11 cellular contexts compared by ENCODE assay signal in the genomic region with DNA sequence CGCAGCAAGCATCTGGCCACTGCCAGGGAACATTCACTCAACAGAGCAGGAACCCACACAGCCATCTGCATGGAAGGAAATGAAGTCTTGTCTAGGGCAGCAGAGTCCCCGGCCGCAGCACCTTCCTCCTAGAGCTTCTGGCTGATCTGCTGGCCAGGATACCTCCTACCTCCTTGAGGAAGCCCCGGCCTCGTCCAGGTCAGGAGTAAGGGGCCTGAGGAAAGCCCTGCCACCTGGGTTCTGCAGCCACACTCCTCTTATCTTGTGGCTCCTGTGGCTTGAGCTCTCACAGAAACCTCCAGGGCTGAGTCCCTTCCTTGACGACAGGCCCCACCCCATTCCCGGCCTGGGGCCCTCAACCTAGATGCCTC. TPM values are rescaled to one million over a fixed set of nuclear protein-coding genes. Genes with fewer than 3 reads are reported as not detected.
DNase-seq lines count a peak whose midpoint lies in the region; ATAC-seq and TF ChIP-seq lines count a peak whose summit lies in the region.
"Not testable (repeated sequence)": the region's sequence is repeated elsewhere in the genome, so short reads cannot be mapped to it uniquely, and the experiment has no call there.
"Had no signal": no experiment of that assay in that cellular context is flagged by ENCODE, and none has a peak within 500 bp of the region (broad histone marks: within the 10 kb centered on the region; RNA-seq: fewer than 3 reads in every experiment).

No MANE protein-coding gene starts in this region.

- H3K4me1 Mint-ChIP-seq in T-helper 1 cell treated with Interleukin-12 subunit alpha and Interleukin-12 subunit beta and Interleukin-4 antibody, amounts not matched to agents 30 μg/mL and 1 μg/mL, for 36 hours (ENCODE audit: low read depth): peaks cover 30% of the 10 kb centered on the region
- peaks cover 26% of the 10 kb centered on the region for H3K4me1 Mint-ChIP-seq in activated T-helper 1 cell treated with anti-CD3 and anti-CD28 coated beads, Interleukin-12 subunit alpha, Interleukin-12 subunit beta, Interleukin-2, Interleukin-4 antibody, amounts not matched to agents 30 ng/mL and 10 ng/mL and 1 ng/mL, durations not matched to agents 14 hours and 24 hours and 36 hours (ENCODE audit: low read depth)
- H3K4me1 Mint-ChIP-seq in naive thymus-derived CD8-positive, alpha-beta T cell: peaks cover 22 to 62% (median 48%) of the 10 kb centered on the region in 4 donors
- peaks cover 60% of the 10 kb centered on the region for H3K4me1 Mint-ChIP-seq in stimulated activated memory B cell treated with anti-CD40 and anti-IgM and Interleukin-4, amounts not matched to agents 10 μg/mL and 1 μg/mL and 100 μg/mL, for 72 hours

- H3K27me3 ChIP-seq in HCT116 (ENCODE audit: insufficient read depth, low read length); colonic mucosa; right cardiac atrium (ENCODE audit: control insufficient read depth, insufficient read depth): not testable (repeated sequence)

- 54% methylated on average over 6 of the region's 7 CpGs for WGBS in right cardiac atrium

- H3K27me3 Mint-ChIP-seq in T-helper 1 cell treated with Interleukin-12 subunit alpha and Interleukin-12 subunit beta and Interleukin-4 antibody, amounts not matched to agents 30 μg/mL and 1 μg/mL, for 36 hours (ENCODE audit: low read depth); activated T-helper 1 cell treated with anti-CD3 and anti-CD28 coated beads, Interleukin-12 subunit alpha, Interleukin-12 subunit beta, Interleukin-2, Interleukin-4 antibody, amounts not matched to agents 30 ng/mL and 10 ng/mL and 1 ng/mL, durations not matched to agents 14 hours and 24 hours and 36 hours (ENCODE audit: insufficient read depth); naive thymus-derived CD8-positive, alpha-beta T cell; stimulated activated memory B cell treated with anti-CD40 and anti-IgM and Interleukin-4, amounts not matched to agents 10 μg/mL and 1 μg/mL and 100 μg/mL, for 72 hours: not testable (repeated sequence)

- CTCF ChIA-PET in HCT116 (lab: Charles Lee): interaction anchor here (1.0 kb wide), 1 partner anchor 47 kb away, joined by 3 read pairs; no protein-coding TSS in a partner anchor

- not testable (repeated sequence) for DNase-seq in HCT116 (ENCODE audit: low read depth, low spot score); activated T-helper 1 cell treated with anti-CD3 and anti-CD28 coated beads, Interleukin-12 subunit alpha, Interleukin-12 subunit beta, Interleukin-2, Interleukin-4 antibody, amounts not matched to agents 30 ng/mL and 10 ng/mL and 1 ng/mL, durations not matched to agents 14 hours and 24 hours and 36 hours (ENCODE audit: low spot score); colonic mucosa; right cardiac atrium
- peak in 2 of 10 donors; percentile 18 to 30 for DNase-seq in naive thymus-derived CD8-positive, alpha-beta T cell

- not testable (repeated sequence) for TF ChIP-seq RAD21 in HCT116 (IDR thresholded peaks at IDR 0.05; ENCODE audit: low read depth)

- H3K4me3 ChIP-seq in HCT116 (replicated peaks in 1 of 2; ENCODE audit: low read depth in 1 of 2, low read length in 2 of 2); colonic mucosa; right cardiac atrium (ENCODE audit: low read length): not testable (repeated sequence)

- not testable (repeated sequence) for H3K36me3 ChIP-seq in HCT116 (ENCODE audit: control insufficient read depth in 1 of 2, insufficient read depth in 2 of 2, low read length in 2 of 2); colonic mucosa

- not testable (repeated sequence) for TF ChIP-seq POLR2A in HCT116 (IDR thresholded peaks at IDR 0.05; ENCODE audit: borderline replicate concordance, extremely low read depth, insufficient read depth, insufficient read length)

- H3K9me2 ChIP-seq in HCT116 (ENCODE audit: insufficient read depth): not testable (repeated sequence)

- H4K20me1 ChIP-seq in HCT116 (ENCODE audit: insufficient read depth): not testable (repeated sequence)

- not testable (repeated sequence) for H3K36me3 Mint-ChIP-seq in T-helper 1 cell treated with Interleukin-12 subunit alpha and Interleukin-12 subunit beta and Interleukin-4 antibody, amounts not matched to agents 30 μg/mL and 1 μg/mL, for 36 hours (ENCODE audit: low read depth); activated T-helper 1 cell treated with anti-CD3 and anti-CD28 coated beads, Interleukin-12 subunit alpha, Interleukin-12 subunit beta, Interleukin-2, Interleukin-4 antibody, amounts not matched to agents 30 ng/mL and 10 ng/mL and 1 ng/mL, durations not matched to agents 14 hours and 24 hours and 36 hours (ENCODE audit: low read depth); stimulated activated memory B cell treated with anti-CD40 and anti-IgM and Interleukin-4, amounts not matched to agents 10 μg/mL and 1 μg/mL and 100 μg/mL, for 72 hours
- H3K36me3 Mint-ChIP-seq in naive thymus-derived CD8-positive, alpha-beta T cell: peaks cover 0 to 10% (median 5%) of the 10 kb centered on the region in 3 donors

- peak overlapping the region; percentile 76; the same call in 1 of the 2 replicates for H3K4me2 ChIP-seq in HCT116 (ENCODE audit: low read length)

- ATAC-seq in HCT116, right cardiac atrium: not testable (repeated sequence)
- ATAC-seq in naive thymus-derived CD8-positive, alpha-beta T cell: peak; percentile 29 to 31
- peak; percentile 20 for ATAC-seq in stimulated activated memory B cell treated with anti-CD40 and anti-IgM and Interleukin-4, amounts not matched to agents 10 μg/mL and 1 μg/mL and 100 μg/mL, for 72 hours

- H3K9me3 Mint-ChIP-seq in T-helper 1 cell treated with Interleukin-12 subunit alpha and Interleukin-12 subunit beta and Interleukin-4 antibody, amounts not matched to agents 30 μg/mL and 1 μg/mL, for 36 hours; activated T-helper 1 cell treated with anti-CD3 and anti-CD28 coated beads, Interleukin-12 subunit alpha, Interleukin-12 subunit beta, Interleukin-2, Interleukin-4 antibody, amounts not matched to agents 30 ng/mL and 10 ng/mL and 1 ng/mL, durations not matched to agents 14 hours and 24 hours and 36 hours; naive thymus-derived CD8-positive, alpha-beta T cell; stimulated activated memory B cell treated with anti-CD40 and anti-IgM and Interleukin-4, amounts not matched to agents 10 μg/mL and 1 μg/mL and 100 μg/mL, for 72 hours: not testable (repeated sequence)

- peak overlapping the region; percentile 48; the same call in 1 of the 2 replicates for H3K27ac ChIP-seq in HCT116 (ENCODE audit: low read depth, low read length)
- peak overlapping the region; percentile 30 for H3K27ac ChIP-seq in colonic mucosa
- H3K27ac ChIP-seq in right cardiac atrium (ENCODE audit: low read length): peak overlapping the region; percentile 16

- intact Hi-C loops in HCT116 (cut with micrococcal nuclease); activated T-helper 1 cell treated with anti-CD3 and anti-CD28 coated beads, Interleukin-12 subunit alpha, Interleukin-12 subunit beta, Interleukin-2, Interleukin-4 antibody, amounts not matched to agents 30 ng/mL and 10 ng/mL and 1 ng/mL, durations not matched to agents 14 hours and 24 hours and 36 hours (cut with micrococcal nuclease): not testable (repeated sequence)
- intact Hi-C loops in colonic mucosa (cut with DNase I): loop anchor here (5.0 to 10.0 kb wide), 2 partner anchors 48 to 241 kb away; partner anchors contain the start of gene ESRP2
- intact Hi-C loops in right cardiac atrium (cut with DNase I): loop anchor here in 2 of 4 donors (10.0 kb wide), 2 partner anchors 231 to 241 kb away; partner anchors contain the start of gene ESRP2 (in 1 of the 2)

- not testable (repeated sequence) for TF ChIP-seq CTCF in HCT116 (IDR thresholded peaks at IDR 0.05 in 2 of 3, conservative IDR thresholded peaks at IDR 0.05 in 1 of 3; ENCODE audit: borderline replicate concordance in 1 of 3, insufficient read depth in 1 of 3, low read depth in 2 of 3, low read length in 2 of 3); colonic mucosa (IDR thresholded peaks at IDR 0.05)

- H3K9me3 ChIP-seq in HCT116 (ENCODE audit: control insufficient read depth in 1 of 2, insufficient read depth in 1 of 2, low read depth in 1 of 2, low read length in 2 of 2); colonic mucosa; right cardiac atrium (ENCODE audit: control insufficient read depth, low read length): not testable (repeated sequence)

- RAD21 ChIA-PET in HCT116 (lab: Charles Lee; ENCODE audit: low non-redundant PET in 1 of 2, low total read pairs in 2 of 2, uncharacterized antibody in 2 of 2, unreplicated experiment in 2 of 2): not testable (repeated sequence)

- not testable (repeated sequence) for H3K79me2 ChIP-seq in HCT116 (ENCODE audit: insufficient read depth, low read length)

- peaks cover 5 to 20% of the 10 kb centered on the region in 2 experiments; a peak in 3 of 4 replicates for H3K4me1 ChIP-seq in HCT116 (ENCODE audit: control insufficient read depth in 1 of 2, insufficient read depth in 2 of 2, low read length in 2 of 2)
- H3K4me1 ChIP-seq in colonic mucosa; right cardiac atrium (ENCODE audit: control insufficient read depth, insufficient read depth, low read length): not testable (repeated sequence)

- peak overlapping the region; percentile 98 for H3K27ac Mint-ChIP-seq in T-helper 1 cell treated with Interleukin-12 subunit alpha and Interleukin-12 subunit beta and Interleukin-4 antibody, amounts not matched to agents 30 μg/mL and 1 μg/mL, for 36 hours
- H3K27ac Mint-ChIP-seq in activated T-helper 1 cell treated with anti-CD3 and anti-CD28 coated beads, Interleukin-12 subunit alpha, Interleukin-12 subunit beta, Interleukin-2, Interleukin-4 antibody, amounts not matched to agents 30 ng/mL and 10 ng/mL and 1 ng/mL, durations not matched to agents 14 hours and 24 hours and 36 hours: peak overlapping the region; percentile 95
- peak overlapping the region; percentile 92 to 99 (median 97) for H3K27ac Mint-ChIP-seq in naive thymus-derived CD8-positive, alpha-beta T cell
- H3K27ac Mint-ChIP-seq in stimulated activated memory B cell treated with anti-CD40 and anti-IgM and Interleukin-4, amounts not matched to agents 10 μg/mL and 1 μg/mL and 100 μg/mL, for 72 hours: peak overlapping the region; percentile 93

- POLR2A ChIA-PET in HCT116 (lab: Charles Lee): not testable (repeated sequence)
- POLR2A ChIA-PET in naive thymus-derived CD8-positive, alpha-beta T cell (lab: Charles Lee): interaction anchor here (0.6 to 17.7 kb wide), 9 partner anchors 10 to 91 kb away, joined by 3 to 447 read pairs (median 4); partner anchors contain the start of genes DDX28, DPEP2NB, DUS2 and NFATC3

- H3K4me3 Mint-ChIP-seq in T-helper 1 cell treated with Interleukin-12 subunit alpha and Interleukin-12 subunit beta and Interleukin-4 antibody, amounts not matched to agents 30 μg/mL and 1 μg/mL, for 36 hours: peak overlapping the region; percentile 83
- peak overlapping the region; percentile 76 for H3K4me3 Mint-ChIP-seq in activated T-helper 1 cell treated with anti-CD3 and anti-CD28 coated beads, Interleukin-12 subunit alpha, Interleukin-12 subunit beta, Interleukin-2, Interleukin-4 antibody, amounts not matched to agents 30 ng/mL and 10 ng/mL and 1 ng/mL, durations not matched to agents 14 hours and 24 hours and 36 hours
- peak overlapping the region; percentile 82 to 94 (median 90) for H3K4me3 Mint-ChIP-seq in naive thymus-derived CD8-positive, alpha-beta T cell
- H3K4me3 Mint-ChIP-seq in stimulated activated memory B cell treated with anti-CD40 and anti-IgM and Interleukin-4, amounts not matched to agents 10 μg/mL and 1 μg/mL and 100 μg/mL, for 72 hours: peak overlapping the region; percentile 57

- H3K9ac ChIP-seq in HCT116 (ENCODE audit: low read length) (peak overlapping the region; percentile 65), colonic mucosa (ENCODE audit: low read depth in 2 of 2, low read length in 2 of 2) (peak overlapping the region in 1 of 2 donors; percentile 51)

- not testable (repeated sequence) for H2AFZ ChIP-seq in HCT116 (ENCODE audit: low read depth, low read length, poor library complexity, severe bottlenecking)

- not testable (repeated sequence) for BruUV-seq in HCT116 (replicated peaks; lab: Mats Ljungman, UMichigan)

RNA-seq across cellular contexts. Expression of gene DPEP2, which starts 5.3 kb away (rescaled TPM):
- not detected for total RNA-seq in HCT116 (2021; ENCODE audit: unreplicated experiment)
- polyA plus RNA-seq in HCT116 (2012): 0.17 TPM in 1 of 2 replicates, not detected in the other
- 2.4 and 2.6 TPM in 2 replicates for total RNA-seq in activated T-helper 1 cell treated with anti-CD3 and anti-CD28 coated beads, Interleukin-12 subunit alpha, Interleukin-12 subunit beta, Interleukin-2, Interleukin-4 antibody, amounts not matched to agents 30 ng/mL and 10 ng/mL and 1 ng/mL, durations not matched to agents 14 hours and 24 hours and 36 hours
- total RNA-seq in colonic mucosa: under 1 TPM; 0.88 to 0.96 TPM
- total RNA-seq in right cardiac atrium: 1 to 10 TPM; 1.2 to 2.7 (median 1.8) TPM
- 1.5 TPM for polyA plus RNA-seq in right cardiac atrium
- total RNA-seq in naive thymus-derived CD8-positive, alpha-beta T cell: 100 to 1,000 TPM; 151 to 157 TPM
- 10 to 100 TPM; 29.0 to 47.9 (median 40.4) TPM for polyA plus RNA-seq in naive thymus-derived CD8-positive, alpha-beta T cell
- total RNA-seq: SK-MEL-5 had no signal

RNA-seq across cellular contexts. Expression of gene DPEP3, which starts 13.7 kb away (rescaled TPM):
- total RNA-seq in HCT116 (2021; ENCODE audit: unreplicated experiment) (not detected), colonic mucosa (not detected), right cardiac atrium (not detected)
- not detected in 2 replicates for polyA plus RNA-seq in HCT116 (2012)
- not detected in 2 replicates for total RNA-seq in activated T-helper 1 cell treated with anti-CD3 and anti-CD28 coated beads, Interleukin-12 subunit alpha, Interleukin-12 subunit beta, Interleukin-2, Interleukin-4 antibody, amounts not matched to agents 30 ng/mL and 10 ng/mL and 1 ng/mL, durations not matched to agents 14 hours and 24 hours and 36 hours
- polyA plus RNA-seq in right cardiac atrium: not detected
- 1 to 10 TPM; 2.9 to 3.1 TPM for total RNA-seq in naive thymus-derived CD8-positive, alpha-beta T cell
- 1 to 10 TPM in 2 of 3 donors, under 1 TPM in 1; 0.50 to 1.5 (median 1.1) TPM for polyA plus RNA-seq in naive thymus-derived CD8-positive, alpha-beta T cell
- total RNA-seq: SK-MEL-5 had no signal
- polyA plus RNA-seq: BJ had no signal

RNA-seq across cellular contexts. Expression of gene DPEP2NB, which starts 21.7 kb away (rescaled TPM):
- not detected for total RNA-seq in HCT116 (2021; ENCODE audit: unreplicated experiment)
- polyA plus RNA-seq in HCT116 (2012): not detected in 2 replicates
- total RNA-seq in activated T-helper 1 cell treated with anti-CD3 and anti-CD28 coated beads, Interleukin-12 subunit alpha, Interleukin-12 subunit beta, Interleukin-2, Interleukin-4 antibody, amounts not matched to agents 30 ng/mL and 10 ng/mL and 1 ng/mL, durations not matched to agents 14 hours and 24 hours and 36 hours: not detected in 2 replicates
- total RNA-seq in colonic mucosa: not detected
- not detected for total RNA-seq in right cardiac atrium
- polyA plus RNA-seq in right cardiac atrium: not detected
- total RNA-seq in naive thymus-derived CD8-positive, alpha-beta T cell: not detected
- not detected for polyA plus RNA-seq in naive thymus-derived CD8-positive, alpha-beta T cell
- total RNA-seq: lung, omental fat pad, SK-MEL-5 had no signal
- polyA plus RNA-seq: BJ, lung had no signal

RNA-seq across cellular contexts. Expression of gene SLC12A4, which starts 25.6 kb away (rescaled TPM):
- total RNA-seq in HCT116 (2021; ENCODE audit: unreplicated experiment): 46.0 TPM
- polyA plus RNA-seq in HCT116 (2012): 33.3 and 54.0 TPM in 2 replicates
- 40.0 and 43.1 TPM in 2 replicates for total RNA-seq in activated T-helper 1 cell treated with anti-CD3 and anti-CD28 coated beads, Interleukin-12 subunit alpha, Interleukin-12 subunit beta, Interleukin-2, Interleukin-4 antibody, amounts not matched to agents 30 ng/mL and 10 ng/mL and 1 ng/mL, durations not matched to agents 14 hours and 24 hours and 36 hours
- 10 to 100 TPM in 1 of 2 donors, 1 to 10 TPM in 1; 8.7 to 17.0 TPM for total RNA-seq in colonic mucosa
- 100 to 1,000 TPM in 1 of 4 donors, 10 to 100 TPM in 3; 64.6 to 114 (median 66.8) TPM for total RNA-seq in right cardiac atrium
- 49.3 TPM for polyA plus RNA-seq in right cardiac atrium
- total RNA-seq in naive thymus-derived CD8-positive, alpha-beta T cell: 10 to 100 TPM; 35.8 to 36.4 TPM
- 1 to 10 TPM; 3.0 to 5.6 (median 5.2) TPM for polyA plus RNA-seq in naive thymus-derived CD8-positive, alpha-beta T cell

RNA-seq across cellular contexts. Expression of gene DDX28, which starts 29.0 kb away (rescaled TPM):
- total RNA-seq in HCT116 (2021; ENCODE audit: unreplicated experiment) (13.8 TPM), colonic mucosa (10 to 100 TPM in 1 of 2 donors, 1 to 10 TPM in 1; 6.8 to 10.7 TPM), right cardiac atrium (1 to 10 TPM; 6.7 to 7.8 (median 7.4) TPM)
- polyA plus RNA-seq in HCT116 (2012): 8.2 and 9.4 TPM in 2 replicates
- total RNA-seq in activated T-helper 1 cell treated with anti-CD3 and anti-CD28 coated beads, Interleukin-12 subunit alpha, Interleukin-12 subunit beta, Interleukin-2, Interleukin-4 antibody, amounts not matched to agents 30 ng/mL and 10 ng/mL and 1 ng/mL, durations not matched to agents 14 hours and 24 hours and 36 hours: 28.2 and 28.4 TPM in 2 replicates
- 8.4 TPM for polyA plus RNA-seq in right cardiac atrium
- total RNA-seq in naive thymus-derived CD8-positive, alpha-beta T cell: 10 to 100 TPM; 25.0 to 26.2 TPM
- polyA plus RNA-seq in naive thymus-derived CD8-positive, alpha-beta T cell: 10 to 100 TPM; 49.7 to 60.6 (median 53.9) TPM

Comparison
In these comparisons a context has a peak if more than half of its experiments do, and no peak if none do; other contexts are left out.
1. RNA of gene DPEP2, which starts 5.3 kb away (total RNA-seq): 151 to 157 TPM in naive thymus-derived CD8-positive, alpha-beta T cell; 2.4 to 2.6 TPM in activated T-helper 1 cell treated with anti-CD3 and anti-CD28 coated beads, Interleukin-12 subunit alpha, Interleukin-12 subunit beta, Interleukin-2, Interleukin-4 antibody, amounts not matched to agents 30 ng/mL and 10 ng/mL and 1 ng/mL, durations not matched to agents 14 hours and 24 hours and 36 hours, 1.2 to 2.7 TPM in right cardiac atrium, 0.88 to 0.96 TPM in colonic mucosa and not detected in HCT116 (single experiment); every median in the first group is over 10 times any median in the second.
2. Peak in every context shown above with its lines, with median percentiles within 50 percentile points of each other: H3K27ac ChIP-seq, H3K27ac Mint-ChIP-seq and H3K4me3 Mint-ChIP-seq.